Comparison of ENCODE assay signal across 23 cellular contexts in the genomic region with DNA sequence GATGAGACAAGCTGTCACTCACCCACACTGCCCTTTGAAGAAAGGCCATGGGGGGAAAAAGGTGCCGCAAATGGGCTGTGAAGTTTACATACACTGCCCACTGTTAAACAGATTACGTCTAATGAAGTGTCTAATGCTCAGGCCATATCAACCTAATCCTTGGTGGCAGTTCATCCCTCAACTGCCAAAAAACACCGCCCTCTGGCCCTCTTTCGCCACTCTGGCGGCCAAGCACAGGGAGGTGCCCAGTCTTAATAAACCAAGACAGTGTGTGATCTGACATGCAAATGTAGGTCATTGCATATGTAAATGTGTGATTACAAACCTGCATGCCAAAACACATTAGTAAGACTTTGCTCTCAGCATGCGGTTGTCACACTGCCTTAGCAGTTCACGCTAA.
"Had no signal": no experiment of that assay in that cellular context is flagged by ENCODE, and none has a peak within 500 bp of the region (broad histone marks: within the 10 kb centered on the region; RNA-seq: fewer than 3 reads in every experiment).

No MANE protein-coding gene starts in this region.

- H3K9me3 Mint-ChIP-seq: natural killer cell; stimulated activated naive CD8-positive, alpha-beta T cell treated with anti-CD3 and anti-CD28 coated beads, Interleukin-15, Interleukin-2, amounts not matched to agents 100 ng/mL and 50 ng/mL, for 24 hours had no signal

- H3K36me3 ChIP-seq: breast epithelium, prostate gland, right atrium auricular region had no signal

- H3K36me3 Mint-ChIP-seq: natural killer cell had no signal

- DNase-seq: activated CD4-positive, alpha-beta memory T cell treated with anti-CD3 and anti-CD28 coated beads, Interleukin-2, amount 10 ng/mL, durations not matched to agents 7 days and 5 days; activated CD4-positive, alpha-beta T cell treated with anti-CD3 and anti-CD28 coated beads for 48 hours; activated gamma-delta T cell; activated naive CD4-positive, alpha-beta T cell treated with anti-CD3 and anti-CD28 coated beads, Interleukin-2, amount 50 U/mL, for 16 hours; activated T-cell treated with anti-CD3 and anti-CD28 coated beads for 4 hours; aorta; cortex of kidney; foreskin melanocyte; glutamatergic neuron; hippocampal formation; kidney glomerular epithelial cell; left ventricle myocardium superior; mammary epithelial cell; midbrain; natural killer cell; stimulated activated CD4-positive, alpha-beta T cell treated with anti-CD3 and anti-CD28 coated beads, Interleukin-4, amount 100 ng/mL, for 4 hours; SW 1271; T-helper 17 cell; tibial artery had no signal

- ATAC-seq: natural killer cell, T-helper 17 cell had no signal

- H3K27ac Mint-ChIP-seq: activated CD4-positive, alpha-beta memory T cell treated with anti-CD3 and anti-CD28 coated beads, Interleukin-2, amount 10 ng/mL, durations not matched to agents 7 days and 5 days; natural killer cell; stimulated activated naive CD8-positive, alpha-beta T cell treated with anti-CD3 and anti-CD28 coated beads, Interleukin-15, Interleukin-2, amounts not matched to agents 100 ng/mL and 50 ng/mL, for 24 hours; T-helper 17 cell had no signal

- H3K4me3 Mint-ChIP-seq: activated CD4-positive, alpha-beta memory T cell treated with anti-CD3 and anti-CD28 coated beads, Interleukin-2, amount 10 ng/mL, durations not matched to agents 7 days and 5 days; natural killer cell; stimulated activated naive CD8-positive, alpha-beta T cell treated with anti-CD3 and anti-CD28 coated beads, Interleukin-15, Interleukin-2, amounts not matched to agents 100 ng/mL and 50 ng/mL, for 24 hours; T-helper 17 cell had no signal

- H3K27me3 ChIP-seq: breast epithelium, right atrium auricular region, tibial artery had no signal

- H3K4me3 ChIP-seq: breast epithelium, prostate gland, right atrium auricular region, tibial artery had no signal

- H3K27me3 Mint-ChIP-seq: activated CD4-positive, alpha-beta memory T cell treated with anti-CD3 and anti-CD28 coated beads, Interleukin-2, amount 10 ng/mL, durations not matched to agents 7 days and 5 days; stimulated activated naive CD8-positive, alpha-beta T cell treated with anti-CD3 and anti-CD28 coated beads, Interleukin-15, Interleukin-2, amounts not matched to agents 100 ng/mL and 50 ng/mL, for 24 hours; T-helper 17 cell had no signal

- H3K4me1 ChIP-seq: breast epithelium, prostate gland, tibial artery had no signal

- H3K27ac ChIP-seq: breast epithelium, prostate gland, tibial artery had no signal

- H3K9me3 ChIP-seq: breast epithelium, prostate gland, right atrium auricular region, tibial artery had no signal
